In the genomic region with DNA sequence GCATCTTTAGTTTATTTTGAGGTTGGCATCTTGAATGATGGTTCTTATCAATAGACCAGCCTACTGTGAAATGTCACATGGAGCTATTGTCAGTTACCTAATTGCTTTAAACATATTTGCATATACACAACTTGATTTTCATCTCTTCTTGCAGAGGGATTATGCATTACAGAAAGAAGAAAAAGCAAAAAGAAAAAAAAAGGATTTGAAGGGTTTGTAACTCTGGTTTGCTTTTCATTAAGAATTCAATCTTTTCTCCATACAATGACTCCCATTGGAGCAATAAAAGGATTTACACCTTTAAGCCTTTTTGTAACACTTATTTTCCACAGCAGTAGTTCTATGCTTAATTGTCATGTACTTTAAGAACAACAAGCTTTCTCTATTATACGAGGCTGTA, we compare ENCODE assay signal across 23 cellular contexts.
"Had no signal": no experiment of that assay in that cellular context is flagged by ENCODE, and none has a peak within 500 bp of the region (broad histone marks: within the 10 kb centered on the region; RNA-seq: fewer than 3 reads in every experiment).

No MANE protein-coding gene starts in this region.

- H3K9me3 ChIP-seq: colonic mucosa, esophagus squamous epithelium, gastrocnemius medialis had no signal

- H3K4me3 ChIP-seq: colonic mucosa, coronary artery, dorsolateral prefrontal cortex, esophagus muscularis mucosa, esophagus squamous epithelium, gastrocnemius medialis, gastroesophageal sphincter, heart left ventricle, heart right ventricle had no signal

- H3K36me3 ChIP-seq: colonic mucosa, esophagus muscularis mucosa, esophagus squamous epithelium, gastrocnemius medialis, gastroesophageal sphincter, heart left ventricle, heart right ventricle had no signal

- H3K27me3 ChIP-seq: colonic mucosa, esophagus muscularis mucosa, esophagus squamous epithelium, foreskin keratinocyte, gastrocnemius medialis, gastroesophageal sphincter, heart left ventricle, heart right ventricle had no signal

- DNase-seq: colonic mucosa; cortex of kidney; dermis blood vessel endothelial cell; dorsolateral prefrontal cortex; effector CD4-positive, alpha-beta T cell; effector CD8-positive, alpha-beta T cell; effector memory CD4-positive, alpha-beta T cell; effector memory CD8-positive, alpha-beta T cell; endodermal cell; erythroblast; esophagus squamous epithelium; foreskin fibroblast; foreskin keratinocyte; foreskin melanocyte; gastrocnemius medialis; glutamatergic neuron; head of caudate nucleus; heart left ventricle; heart right ventricle had no signal

- H3K27ac ChIP-seq: colonic mucosa, coronary artery, dorsolateral prefrontal cortex, epithelial cell of prostate, esophagus muscularis mucosa, esophagus squamous epithelium, foreskin keratinocyte, gastrocnemius medialis, gastroesophageal sphincter, heart left ventricle, heart right ventricle had no signal

- H3K4me1 ChIP-seq: colonic mucosa, esophagus muscularis mucosa, esophagus squamous epithelium, foreskin keratinocyte, gastrocnemius medialis, gastroesophageal sphincter, heart left ventricle, heart right ventricle had no signal
